12 cellular contexts compared by ENCODE assay signal in genomic region chr3:114627760-114628159, GRCh38.
DNase-seq lines count a peak whose midpoint lies in the region; ATAC-seq and TF ChIP-seq lines count a peak whose summit lies in the region.
"Had no signal": no experiment of that assay in that cellular context is flagged by ENCODE, and none has a peak within 500 bp of the region (broad histone marks: within the 10 kb centered on the region; RNA-seq: fewer than 3 reads in every experiment).

No MANE protein-coding gene starts in this region.

- WGBS in gastroesophageal sphincter (ENCODE audit: low coverage in 1 of 2), 2 donors: 56 to 63% methylated on average over 4 of the region's 4 CpGs

- peaks cover 10% of the 10 kb centered on the region for H3K79me2 ChIP-seq in osteoblast (ENCODE audit: insufficient read depth, low read length)

- H3K4me3 ChIP-seq in gastroesophageal sphincter (no peak overlapping the region), osteoblast (ENCODE audit: insufficient read depth, low read length) (no peak overlapping the region)

- H4K20me1 ChIP-seq in osteoblast (ENCODE audit: insufficient read depth, low read length): no peaks in the 10 kb centered on the region

- intact Hi-C loops in Right ventricle myocardium inferior (cut with DNase I): loop anchor here (10.0 kb wide), 1 partner anchor 467 kb away; no protein-coding TSS in a partner anchor
- intact Hi-C loops in cardiac septum (cut with DNase I): loop anchor here (5.0 kb wide), 3 partner anchors 80 to 175 kb away; no protein-coding TSS in a partner anchor

- peak overlapping the region; percentile 29 for H3K4me2 ChIP-seq in osteoblast (ENCODE audit: insufficient read depth, low read length)

- H3K4me1 ChIP-seq in gastroesophageal sphincter (peaks cover 4 to 50% (median 22%) of the 10 kb centered on the region in 3 donors), osteoblast (ENCODE audit: insufficient read depth, low read length) (peaks cover 49% of the 10 kb centered on the region)

- H3K36me3 ChIP-seq in gastroesophageal sphincter (no peaks in the 10 kb centered on the region), osteoblast (ENCODE audit: insufficient read depth, low read length) (no peaks in the 10 kb centered on the region)

- TF ChIP-seq EP300 in gastroesophageal sphincter (IDR thresholded peaks at IDR 0.05): no peak

- H3K9me3 ChIP-seq in gastroesophageal sphincter (no peaks in the 10 kb centered on the region), osteoblast (ENCODE audit: low read depth, low read length) (no peaks in the 10 kb centered on the region)

- H3K27me3 ChIP-seq in gastroesophageal sphincter (no peaks in the 10 kb centered on the region), osteoblast (ENCODE audit: insufficient read depth, low read length) (no peaks in the 10 kb centered on the region)

- DNase-seq in Right ventricle myocardium inferior (ENCODE audit: missing footprints) (no peak), cardiac septum (ENCODE audit: low spot score) (no peak), osteoblast (ENCODE audit: insufficient read length, low spot score, missing footprints) (no peak), NAMALWA (ENCODE audit: low spot score) (no peak), NCI-H2196 treated with DMSO at 0.1 percent for 48 hours (lab: John Stamatoyannopoulos, UW; ENCODE audit: unreplicated experiment) (no peak), DMS53 treated with DMSO at 0.1 percent for 48 hours (lab: John Stamatoyannopoulos, UW; ENCODE audit: unreplicated experiment) (no peak), NCI-H526 treated with DMSO at 0.1 percent for 48 hours (lab: John Stamatoyannopoulos, UW) (no peak)
- DNase-seq: 8988T; activated CD4-positive, alpha-beta T cell treated with anti-CD3 and anti-CD28 coated beads, Interleukin-2, amount 10 ng/mL, durations not matched to agents 7 days and 5 days; activated T-cell treated with anti-CD3 and anti-CD28 coated beads, Interleukin-2, amount 50 U/mL, for 1 hour; mesendoderm had no signal

- TF ChIP-seq CTCF in gastroesophageal sphincter (IDR thresholded peaks at IDR 0.05) (no peak), osteoblast (IDR thresholded peaks at IDR 0.05; ENCODE audit: extremely low read depth, low read depth, low read length) (no peak)

- H3K27ac ChIP-seq in gastroesophageal sphincter: peak overlapping the region in 3 of 4 donors; percentile 43 to 92 (median 91)
- H3K27ac ChIP-seq in osteoblast (ENCODE audit: low read depth, low read length): peak overlapping the region; percentile 99

- no peak for TF ChIP-seq POLR2A in gastroesophageal sphincter (IDR thresholded peaks at IDR 0.05)

- ATAC-seq in Right ventricle myocardium inferior (peak; percentile 43), gastroesophageal sphincter (peak; percentile 44)

- peak overlapping the region; percentile 14 for H2AFZ ChIP-seq in osteoblast (ENCODE audit: low read length)
